ENCODE assay signal across 17 cellular contexts in the genomic region with DNA sequence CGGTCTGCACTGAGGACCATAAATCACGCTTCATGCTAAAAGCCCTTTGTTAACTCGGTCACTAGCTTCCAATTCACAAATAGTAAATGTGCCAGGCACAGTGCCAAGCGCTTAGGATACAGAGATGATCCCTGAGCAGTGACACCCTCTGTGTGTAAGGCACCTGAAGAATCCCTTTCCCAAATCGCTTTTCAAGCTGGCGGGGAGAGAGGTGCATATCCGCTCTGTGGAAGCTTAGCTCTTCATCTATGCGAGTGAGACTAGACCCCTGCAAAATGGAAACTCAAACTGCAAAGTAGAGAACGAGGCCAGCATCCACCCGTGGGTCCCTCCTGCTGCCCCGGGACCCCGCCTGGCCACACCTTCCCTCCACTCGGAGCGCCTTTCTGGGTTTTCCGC. TPM values are rescaled to one million over a fixed set of nuclear protein-coding genes. Genes with fewer than 3 reads are reported as not detected.
DNase-seq lines count a peak whose midpoint lies in the region; TF ChIP-seq lines count a peak whose summit lies in the region.
"Had no signal": no experiment of that assay in that cellular context is flagged by ENCODE, and none has a peak within 500 bp of the region (broad histone marks: within the 10 kb centered on the region; RNA-seq: fewer than 3 reads in every experiment).

No MANE protein-coding gene starts in this region.

- in situ Hi-C loops in astrocyte of the cerebellum (cut with HindIII; ENCODE audit: low sequenced_read_pairs), result no loop called here

- H3K27me3 ChIP-seq in iPS-15b (ENCODE audit: control insufficient read depth, insufficient read depth, low read length) (peaks cover 65% of the 10 kb centered on the region), A673 (replicated peaks; ENCODE audit: insufficient read depth, low read depth, low read length, poor library complexity) (peaks cover 52% of the 10 kb centered on the region)

- DNase-seq in astrocyte of the cerebellum (ENCODE audit: low read depth) (no peak), pons (ENCODE audit: low spot score) (peak; percentile 43), KG1 (lab: John Stamatoyannopoulos, UW) (no peak), A673 (ENCODE audit: low spot score) (no peak), HEK293T (ENCODE audit: extremely low spot score) (no peak), NCI-H774 (lab: John Stamatoyannopoulos, UW) (no peak)
- DNase-seq: activated CD4-positive, alpha-beta T cell treated with anti-CD3 and anti-CD28 coated beads, Interleukin-2, amount 10 ng/mL, durations not matched to agents 7 days and 5 days; activated T-cell treated with anti-CD3 and anti-CD28 coated beads, Interleukin-2, amount 50 U/mL, for 48 hours; naive B cell; SIG-M5; stimulated activated CD4-positive, alpha-beta T cell treated with anti-CD3 and anti-CD28 coated beads, Interleukin-2, amount 100 ng/mL, for 48 hours; transverse colon had no signal

- no peak overlapping the region for H3K27ac ChIP-seq in A673 (ENCODE audit: low read depth, low read length, poor library complexity, severe bottlenecking)
- H3K27ac ChIP-seq: epithelial cell of prostate, heart right ventricle, right atrium auricular region had no signal

- peak overlapping the region; percentile 40; the same call in 1 of the 2 replicates for H3K4me3 ChIP-seq in GM08714 (ENCODE audit: low read length)
- H3K4me3 ChIP-seq in astrocyte of the cerebellum (ENCODE audit: low read depth, low read length), result peak overlapping the region; percentile 45
- H3K4me3 ChIP-seq in iPS-15b (ENCODE audit: low read depth, low read length), result peak overlapping the region; percentile 60
- H3K4me3 ChIP-seq in A673 (ENCODE audit: low read depth, low read length, poor library complexity, severe bottlenecking), result no peak overlapping the region
- H3K4me3 ChIP-seq: right atrium auricular region had no signal

- no peak overlapping the region for H3K9ac ChIP-seq in iPS-15b (ENCODE audit: low read depth, low read length)

- H3K9me3 ChIP-seq in iPS-15b (ENCODE audit: control insufficient read depth, insufficient read depth, low read length) (no peaks in the 10 kb centered on the region), A673 (ENCODE audit: low read depth, low read length, poor library complexity, severe bottlenecking) (no peaks in the 10 kb centered on the region)
- H3K9me3 ChIP-seq: heart right ventricle, right atrium auricular region, transverse colon had no signal

- no TSS peak for BruUV-seq in A673 (replicated peaks; lab: Mats Ljungman, UMichigan)

- CTCF ChIA-PET in A673 (lab: Charles Lee) (no interaction called here), HEK293T (lab: Yijun Ruan, JAX) (no interaction called here)

- POLR2A ChIA-PET in A673 (lab: Charles Lee; ENCODE audit: low non-redundant PET), result no interaction called here
- POLR2A ChIA-PET in HEK293T (lab: Yijun Ruan, JAX), result no interaction called here

- no peaks in the 10 kb centered on the region for H3K36me3 ChIP-seq in iPS-15b (ENCODE audit: control insufficient read depth, insufficient read depth, low read length)
- no peaks in the 10 kb centered on the region for H3K36me3 ChIP-seq in A673 (ENCODE audit: insufficient read depth, low read length, poor library complexity, severe bottlenecking)
- H3K36me3 ChIP-seq: heart right ventricle, right atrium auricular region, transverse colon had no signal

- peaks cover 5% of the 10 kb centered on the region for H3K4me1 ChIP-seq in iPS-15b (ENCODE audit: control insufficient read depth, insufficient read depth, low read length)
- peaks cover 17% of the 10 kb centered on the region for H3K4me1 ChIP-seq in A673 (ENCODE audit: insufficient read depth, low read length, poor library complexity, severe bottlenecking)

- TF ChIP-seq CTCF in astrocyte of the cerebellum (IDR thresholded peaks at IDR 0.05; ENCODE audit: low read depth, low read length, missing control alignments), result no peak
- TF ChIP-seq CTCF in A673 (conservative IDR thresholded peaks at IDR 0.05; ENCODE audit: low read depth, low read length), result no peak

- intact Hi-C loops in A673 (cut with micrococcal nuclease; ENCODE audit: unreplicated experiment), result no loop called here

TF ChIP-seq in HEK293T, 16 proteins besides CTCF, POLR2A, EP300 and RAD21:
- no peak for TF ChIP-seq FOXK2 (IDR thresholded peaks at IDR 0.05)
- TF ChIP-seq ELF4 (IDR thresholded peaks at IDR 0.05), result no peak
- no peak for TF ChIP-seq ZNF384 (IDR thresholded peaks at IDR 0.05)
- TF ChIP-seq, protein P1, sequence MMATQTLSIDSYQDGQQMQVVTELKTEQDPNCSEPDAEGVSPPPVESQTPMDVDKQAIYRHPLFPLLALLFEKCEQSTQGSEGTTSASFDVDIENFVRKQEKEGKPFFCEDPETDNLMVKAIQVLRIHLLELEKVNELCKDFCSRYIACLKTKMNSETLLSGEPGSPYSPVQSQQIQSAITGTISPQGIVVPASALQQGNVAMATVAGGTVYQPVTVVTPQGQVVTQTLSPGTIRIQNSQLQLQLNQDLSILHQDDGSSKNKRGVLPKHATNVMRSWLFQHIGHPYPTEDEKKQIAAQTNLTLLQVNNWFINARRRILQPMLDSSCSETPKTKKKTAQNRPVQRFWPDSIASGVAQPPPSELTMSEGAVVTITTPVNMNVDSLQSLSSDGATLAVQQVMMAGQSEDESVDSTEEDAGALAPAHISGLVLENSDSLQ (IDR thresholded peaks at IDR 0.05), result no peak
- TF ChIP-seq NFRKB (IDR thresholded peaks at IDR 0.05), result no peak
- TF ChIP-seq LEF1 (IDR thresholded peaks at IDR 0.05; ENCODE audit: borderline replicate concordance), result no peak
- no peak for TF ChIP-seq FOXA1 (IDR thresholded peaks at IDR 0.05)
- TF ChIP-seq ARNT (IDR thresholded peaks at IDR 0.05), result no peak
- no peak for TF ChIP-seq SP1 (IDR thresholded peaks at IDR 0.05)
- TF ChIP-seq HDGF (IDR thresholded peaks at IDR 0.05; ENCODE audit: borderline replicate concordance), result no peak
- TF ChIP-seq SUZ12 (IDR thresholded peaks at IDR 0.05), result no peak
- TF ChIP-seq TARDBP (IDR thresholded peaks at IDR 0.05), result no peak
- TF ChIP-seq L3MBTL2 (conservative IDR thresholded peaks at IDR 0.05), result no peak
- TF ChIP-seq BHLHE40 (IDR thresholded peaks at IDR 0.05; ENCODE audit: borderline replicate concordance), result no peak
- TF ChIP-seq FOXM1 (IDR thresholded peaks at IDR 0.05; ENCODE audit: borderline replicate concordance), result no peak

RNA-seq across cellular contexts. Expression of a gene that starts 2.4 kb away (rescaled TPM):
- total RNA-seq in A673 (2021), result 5.5 and 8.8 TPM in 2 replicates
- total RNA-seq: activated CD4-positive, alpha-beta T cell treated with anti-CD3 and anti-CD28 coated beads, Interleukin-2, amount 10 ng/mL, durations not matched to agents 7 days and 5 days had no signal
